ENCODE assay signal across 7 cellular contexts in the genomic region with DNA sequence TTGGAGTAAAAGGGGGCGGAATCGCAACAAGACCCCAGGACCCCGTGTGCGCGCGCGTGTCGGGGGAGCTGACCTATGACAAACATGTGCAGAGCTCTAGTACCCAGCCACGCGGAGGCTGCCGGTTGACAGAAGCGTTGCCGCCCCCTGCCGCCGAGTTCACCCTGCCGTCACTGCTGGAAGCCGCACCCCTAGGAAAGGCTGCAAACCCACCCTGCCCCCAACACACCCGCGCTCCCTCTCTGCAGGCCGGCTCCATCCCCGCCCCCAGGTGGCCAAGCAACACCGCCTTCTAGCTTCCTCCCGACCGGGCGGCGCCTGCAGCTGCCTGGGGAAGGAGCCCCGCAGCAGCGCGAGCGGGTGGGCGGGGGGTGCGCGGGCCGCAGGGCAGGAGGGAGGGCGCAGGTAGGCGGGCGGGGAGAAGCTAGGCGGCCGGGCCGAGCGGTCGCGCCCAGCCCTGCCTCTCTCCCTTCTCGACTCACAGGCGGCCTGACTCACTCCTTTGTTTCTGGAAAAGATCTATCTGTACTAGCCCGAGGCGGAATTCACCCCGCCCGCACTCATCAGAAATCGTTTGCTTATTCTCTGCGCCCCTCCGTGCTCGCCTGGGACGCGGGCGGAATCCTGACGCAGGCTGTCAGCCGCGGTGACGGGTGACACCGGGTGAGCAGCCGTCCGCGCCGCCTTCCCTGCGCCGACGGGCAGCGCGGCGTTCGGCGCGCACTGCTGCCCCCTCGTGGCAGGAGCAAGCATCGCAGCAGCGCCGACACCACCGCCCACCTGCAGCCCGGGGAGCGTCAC.
DNase-seq lines count a peak whose midpoint lies in the region; ATAC-seq and TF ChIP-seq lines count a peak whose summit lies in the region.

No MANE protein-coding gene starts in this region.

- in situ Hi-C loops in astrocyte of the cerebellum (cut with HindIII; ENCODE audit: low sequenced_read_pairs), result no loop called here

- peak; percentile 75 for ATAC-seq in GM18508 (IDR thresholded peaks at IDR 0.05; ENCODE audit: insufficient read depth, unreplicated experiment)
- peak; percentile 88 for ATAC-seq in HG03039 (IDR thresholded peaks at IDR 0.05; ENCODE audit: unreplicated experiment)

- peak overlapping the region; percentile 58 for H3K4me3 ChIP-seq in astrocyte of the cerebellum (ENCODE audit: low read depth, low read length)

- DNase-seq in NCI-H2029 (lab: John Stamatoyannopoulos, UW), result peak; percentile 78
- peak; percentile 84 for DNase-seq in T-helper 22 cell (ENCODE audit: low read depth)
- peak; percentile 50 for DNase-seq in astrocyte of the cerebellum (ENCODE audit: low read depth)
- DNase-seq in hypothalamus (lab: John Stamatoyannopoulos, UW), result peak; percentile 31 to 91 (median 73)
- DNase-seq in retina, result peak; percentile 97

- TF ChIP-seq CTCF in astrocyte of the cerebellum (IDR thresholded peaks at IDR 0.05; ENCODE audit: low read depth, low read length, missing control alignments), result peak; percentile 98

Comparison
In these comparisons a context has a peak if more than half of its experiments do, and no peak if none do; other contexts are left out.
1. Peak in every context shown above with its lines: DNase-seq, ATAC-seq and H3K4me3 ChIP-seq.